1 cellular context compared by ENCODE assay signal in the genomic region with DNA sequence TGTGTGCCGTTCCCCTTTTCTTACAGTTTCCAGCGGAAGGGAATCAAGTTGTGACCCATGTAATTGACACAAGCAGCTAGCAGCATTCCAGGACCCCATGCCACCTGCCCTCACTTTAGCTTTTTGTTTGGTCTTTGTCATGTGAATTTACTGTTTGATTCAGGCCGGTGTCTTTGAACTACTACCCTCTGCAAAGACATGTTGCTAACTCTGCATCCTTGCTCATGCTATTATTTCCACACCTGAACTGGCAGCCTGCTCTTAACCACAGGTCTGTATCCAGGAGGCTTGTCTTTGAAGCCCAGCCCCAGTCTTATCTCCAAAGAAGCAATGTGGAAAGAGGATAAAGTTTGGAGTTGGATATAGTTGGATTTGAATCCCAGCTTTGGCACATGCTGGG.
TF ChIP-seq lines count a peak whose summit lies in the region.

No MANE protein-coding gene starts in this region.

TF ChIP-seq in H1, 55 proteins besides CTCF, POLR2A, EP300 and RAD21:
- TF ChIP-seq KDM4A (IDR thresholded peaks at IDR 0.05; ENCODE audit: low read depth, low read length, severe bottlenecking), result no peak
- peak; percentile 92 for TF ChIP-seq TEAD4 (IDR thresholded peaks at IDR 0.05; ENCODE audit: low read depth, low read length)
- TF ChIP-seq MAX (IDR thresholded peaks at IDR 0.05), result 0 out of 2 replicates have a peak, but pooled peaks have one; percentile 5
- no peak for TF ChIP-seq SP4 (IDR thresholded peaks at IDR 0.05; ENCODE audit: low read length)
- TF ChIP-seq CREB1 (IDR thresholded peaks at IDR 0.05), result no peak
- 0 out of 2 replicates have a peak, but pooled peaks have one; percentile 23 for TF ChIP-seq SP1 (IDR thresholded peaks at IDR 0.05; ENCODE audit: low read depth, low read length)
- TF ChIP-seq TAF1 (IDR thresholded peaks at IDR 0.05; ENCODE audit: low read depth, low read length), result no peak
- no peak for TF ChIP-seq RXRA (IDR thresholded peaks at IDR 0.05; ENCODE audit: insufficient read depth, low read depth, low read length)
- peak; percentile 92 for TF ChIP-seq TCF12 (IDR thresholded peaks at IDR 0.05; ENCODE audit: low read depth, low read length)
- peak; percentile 63 for TF ChIP-seq NANOG (IDR thresholded peaks at IDR 0.05; ENCODE audit: insufficient read depth, low read depth, low read length, poor library complexity, severe bottlenecking)
TF ChIP-seq in H1: peak in this region for 5.
